Comparison of ENCODE assay signal across 19 cellular contexts in genomic region chr13:20044086-20044485, GRCh38.
A peak's percentile ranks its signal among the peaks of the same experiment; 100 is the strongest.
DNase-seq lines count a peak whose midpoint lies in the region; ATAC-seq and TF ChIP-seq lines count a peak whose summit lies in the region.
"Had no signal": no experiment of that assay in that cellular context is flagged by ENCODE, and none has a peak within 500 bp of the region (broad histone marks: within the 10 kb centered on the region; RNA-seq: fewer than 3 reads in every experiment).

No MANE protein-coding gene starts in this region.

- no peaks in the 10 kb centered on the region for H3K27me3 ChIP-seq in MG63
- H3K27me3 ChIP-seq: BLaER1 had no signal

- peak overlapping the region; percentile 60 for H3K27ac Mint-ChIP-seq in activated T-cell treated with anti-CD3 and anti-CD28 coated beads, Interleukin-2, amount 50 U/mL, for 72 hours
- H3K27ac Mint-ChIP-seq in central memory CD8-positive, alpha-beta T cell (ENCODE audit: low read depth), result peak overlapping the region; percentile 14
- H3K27ac Mint-ChIP-seq in nephron progenitor cell, result peak overlapping the region; percentile 96
- H3K27ac Mint-ChIP-seq: CD8-positive, alpha-beta T cell had no signal

- no peak overlapping the region for H3K4me3 Mint-ChIP-seq in activated T-cell treated with anti-CD3 and anti-CD28 coated beads, Interleukin-2, amount 50 U/mL, for 72 hours
- H3K4me3 Mint-ChIP-seq in central memory CD8-positive, alpha-beta T cell, result no peak overlapping the region
- H3K4me3 Mint-ChIP-seq in nephron progenitor cell, result no peak overlapping the region
- H3K4me3 Mint-ChIP-seq: CD8-positive, alpha-beta T cell had no signal

- H3K36me3 ChIP-seq in MG63, result peaks cover 23% of the 10 kb centered on the region

- H3K27me3 Mint-ChIP-seq in activated T-cell treated with anti-CD3 and anti-CD28 coated beads, Interleukin-2, amount 50 U/mL, for 72 hours (ENCODE audit: low read depth), result no peaks in the 10 kb centered on the region
- H3K27me3 Mint-ChIP-seq in central memory CD8-positive, alpha-beta T cell, result no peaks in the 10 kb centered on the region
- H3K27me3 Mint-ChIP-seq in nephron progenitor cell (ENCODE audit: low read depth, poor library complexity), result no peaks in the 10 kb centered on the region

- peaks cover 0 to 3% of the 10 kb centered on the region in 2 donors for H3K9me3 Mint-ChIP-seq in activated T-cell treated with anti-CD3 and anti-CD28 coated beads, Interleukin-2, amount 50 U/mL, for 72 hours
- H3K9me3 Mint-ChIP-seq in central memory CD8-positive, alpha-beta T cell, result no peaks in the 10 kb centered on the region
- peaks cover 17% of the 10 kb centered on the region for H3K9me3 Mint-ChIP-seq in nephron progenitor cell
- H3K9me3 Mint-ChIP-seq: CD8-positive, alpha-beta T cell had no signal

- no peak for ATAC-seq in activated T-cell treated with anti-CD3 and anti-CD28 coated beads, Interleukin-2, amount 50 U/mL, for 72 hours (replicated peaks in 1 of 2)
- no peak for ATAC-seq in central memory CD8-positive, alpha-beta T cell (replicated peaks; ENCODE audit: extremely low read depth, poor library complexity, severe bottlenecking)
- ATAC-seq in GM18502 (IDR thresholded peaks at IDR 0.05; ENCODE audit: poor library complexity, unreplicated experiment) (no peak), GM18498 (IDR thresholded peaks at IDR 0.05; ENCODE audit: unreplicated experiment) (no peak)
- ATAC-seq: CD8-positive, alpha-beta T cell; Panc1 had no signal

- peaks cover 15% of the 10 kb centered on the region for H3K4me1 Mint-ChIP-seq in activated T-cell treated with anti-CD3 and anti-CD28 coated beads, Interleukin-2, amount 50 U/mL, for 72 hours (ENCODE audit: low read depth)
- peaks cover 46% of the 10 kb centered on the region for H3K4me1 Mint-ChIP-seq in central memory CD8-positive, alpha-beta T cell
- no peaks in the 10 kb centered on the region for H3K4me1 Mint-ChIP-seq in nephron progenitor cell

- H3K36me3 Mint-ChIP-seq in activated T-cell treated with anti-CD3 and anti-CD28 coated beads, Interleukin-2, amount 50 U/mL, for 72 hours (ENCODE audit: insufficient read depth in 2 of 2), result peaks cover 21 to 37% of the 10 kb centered on the region in 2 donors
- H3K36me3 Mint-ChIP-seq in central memory CD8-positive, alpha-beta T cell (ENCODE audit: insufficient read depth), result peaks cover 31% of the 10 kb centered on the region
- peaks cover 63% of the 10 kb centered on the region for H3K36me3 Mint-ChIP-seq in nephron progenitor cell (ENCODE audit: low read depth)

- no peak for DNase-seq in activated T-cell treated with anti-CD3 and anti-CD28 coated beads, Interleukin-2, amount 50 U/mL, for 72 hours
- no peak for DNase-seq in activated T-cell treated with anti-CD3 and anti-CD28 coated beads, Interleukin-2, amount 50 U/mL, for 1 hour
- DNase-seq in MG63 (peak; percentile 11), nephron progenitor cell (no peak), UCSD-AML1 (lab: John Stamatoyannopoulos, UW; ENCODE audit: unreplicated experiment) (no peak)
- DNase-seq in central memory CD8-positive, alpha-beta T cell (ENCODE audit: low spot score in 2 of 2), result no peak
- DNase-seq: CD8-positive, alpha-beta T cell; DMS79 treated with DMSO at 0.1 percent for 48 hours; GOT3; KBM-7; NCI-H1436; NCI-H2081; NCI-H510A treated with DMSO at 0.1 percent for 48 hours; NCI-H82; SHP77 treated with DMSO at 0.1 percent for 48 hours had no signal

- TF ChIP-seq CTCF in nephron progenitor cell (IDR thresholded peaks at IDR 0.05), result no peak

- no peaks in the 10 kb centered on the region for H3K9me3 ChIP-seq in MG63

- H3K4me3 ChIP-seq in MG63, result no peak overlapping the region
- H3K4me3 ChIP-seq: BLaER1 had no signal

Comparison
In these comparisons a context has a peak if more than half of its experiments do, and no peak if none do; other contexts are left out.
1. H3K27ac Mint-ChIP-seq: peak in every context shown above with its lines; median percentile 96 in nephron progenitor cell; 60 in activated T-cell treated with anti-CD3 and anti-CD28 coated beads, Interleukin-2, amount 50 U/mL, for 72 hours; 14 in central memory CD8-positive, alpha-beta T cell.